ENCODE assay signal across 24 cellular contexts in the genomic region with DNA sequence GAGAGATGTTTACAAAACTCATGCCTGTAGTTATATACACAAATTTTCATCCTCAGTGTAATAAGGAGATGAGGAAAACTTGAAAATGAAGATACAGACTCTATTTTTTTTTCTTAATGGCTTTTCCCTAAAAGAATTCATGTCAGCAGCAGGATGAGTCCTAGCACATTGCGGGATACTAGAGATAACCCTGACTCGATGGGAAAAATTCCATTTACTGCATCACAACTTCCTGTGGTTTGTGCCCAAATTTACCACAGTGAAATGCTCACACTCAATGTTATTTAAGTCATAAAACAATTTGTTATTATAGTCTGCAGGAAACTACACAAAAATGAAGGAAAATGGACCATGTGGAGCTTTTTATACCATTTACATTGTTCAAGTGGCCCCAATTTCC.
DNase-seq lines count a peak whose midpoint lies in the region; ATAC-seq and TF ChIP-seq lines count a peak whose summit lies in the region.
"Had no signal": no experiment of that assay in that cellular context is flagged by ENCODE, and none has a peak within 500 bp of the region (broad histone marks: within the 10 kb centered on the region; RNA-seq: fewer than 3 reads in every experiment).

No MANE protein-coding gene starts in this region.

- ATAC-seq in GM18858 (IDR thresholded peaks at IDR 0.05; ENCODE audit: unreplicated experiment), result no peak
- ATAC-seq: A549; activated CD4-positive, alpha-beta T cell treated with anti-CD3 and anti-CD28 coated beads for 36 hours; body of pancreas; CD8-positive, alpha-beta T cell had no signal

- no peak overlapping the region for H3K4me3 ChIP-seq in AG09309 (ENCODE audit: control insufficient read depth, low read depth, low read length)
- H3K4me3 ChIP-seq: A549, body of pancreas, esophagus muscularis mucosa had no signal

- no peak for TF ChIP-seq CTCF in AG09309 (IDR thresholded peaks at IDR 0.05; ENCODE audit: control insufficient read depth, insufficient read depth, low read depth, low read length, missing control alignments)

- DNase-seq in AG09309 (ENCODE audit: low read depth) (peak; percentile 57), HCEC 1CT (peak; percentile 75), astrocyte of the hippocampus (ENCODE audit: low read depth, low spot score) (peak; percentile 14), kidney tubule cell (ENCODE audit: low spot score) (peak; percentile 25), cerebellum (ENCODE audit: low spot score) (no peak), LoVo (ENCODE audit: low spot score) (no peak), HK-2 (ENCODE audit: unreplicated experiment) (no peak)
- DNase-seq: activated CD4-positive, alpha-beta T cell treated with anti-CD3 and anti-CD28 coated beads for 36 hours; activated T-cell treated with anti-CD3 and anti-CD28 coated beads, Interleukin-2, amount 50 U/mL, for 48 hours; body of pancreas; CD8-positive, alpha-beta T cell; GF-D8; glutamatergic neuron; KG1; mesendoderm; MV-4-11; naive B cell; NCI-H1694; occipital lobe; stimulated activated CD4-positive, alpha-beta T cell treated with anti-CD3 and anti-CD28 coated beads, Interleukin-12 subunit alpha, Interleukin-12 subunit beta, amount 100 ng/mL, for 4 hours; trophoblast cell had no signal

Comparison
In these comparisons a context has a peak if more than half of its experiments do, and no peak if none do; other contexts are left out.
1. DNase-seq: peak in AG09309 (single experiment), HCEC 1CT (single experiment), astrocyte of the hippocampus (single experiment) and kidney tubule cell (single experiment); none in cerebellum (single experiment), LoVo (single experiment) and HK-2 (single experiment).